24 cellular contexts compared by ENCODE assay signal in the genomic region with DNA sequence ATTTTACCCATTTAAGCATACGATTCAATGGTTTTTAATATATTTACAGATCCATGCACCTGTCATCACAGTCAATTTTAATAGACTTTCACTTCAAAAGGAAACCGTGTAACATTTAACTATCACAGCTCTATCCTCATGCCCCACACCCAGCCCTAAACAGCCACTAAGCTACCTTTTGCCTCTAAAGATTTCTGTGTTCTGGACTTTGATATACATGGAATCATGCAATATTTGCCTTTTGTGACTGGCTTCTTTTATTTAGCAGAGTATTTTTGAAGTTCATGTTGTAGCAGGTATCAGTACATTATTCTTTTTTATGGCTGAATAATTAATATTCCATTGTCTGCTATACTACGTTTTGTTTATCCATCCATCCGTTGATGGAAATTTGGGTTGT.
"Had no signal": no experiment of that assay in that cellular context is flagged by ENCODE, and none has a peak within 500 bp of the region (broad histone marks: within the 10 kb centered on the region; RNA-seq: fewer than 3 reads in every experiment).

No MANE protein-coding gene starts in this region.

- H3K36me3 ChIP-seq: colonic mucosa, esophagus squamous epithelium, gastrocnemius medialis, heart right ventricle, left lung, lower lobe of right lung had no signal

- DNase-seq: cerebellar nuclear complex; colonic mucosa; cortex of kidney; effector CD8-positive, alpha-beta T cell; effector memory CD8-positive, alpha-beta T cell; endodermal cell; erythroblast; esophagus squamous epithelium; foreskin fibroblast; foreskin melanocyte; gastrocnemius medialis; glutamatergic neuron; head of caudate nucleus; heart right ventricle; hippocampal formation; left cardiac atrium; left lung; left ventricle myocardium superior; lower lobe of right lung; mesenchymal stem cell had no signal

- H3K9me3 Mint-ChIP-seq: dendritic cell treated with granulocyte-macrophage colony-stimulating factor and Interleukin-4, amounts not matched to agents 40 ng/mL and 50 ng/mL, for 4 days; effector memory CD8-positive, alpha-beta T cell had no signal

- H3K4me3 ChIP-seq: colonic mucosa, esophagus squamous epithelium, gastrocnemius medialis, heart right ventricle, left lung, lower lobe of right lung had no signal

- H3K27ac Mint-ChIP-seq: dendritic cell treated with granulocyte-macrophage colony-stimulating factor and Interleukin-4, amounts not matched to agents 40 ng/mL and 50 ng/mL, for 4 days; effector memory CD8-positive, alpha-beta T cell; endodermal cell; mesothelial cell of epicardium had no signal

- H3K4me3 Mint-ChIP-seq: dendritic cell treated with granulocyte-macrophage colony-stimulating factor and Interleukin-4, amounts not matched to agents 40 ng/mL and 50 ng/mL, for 4 days; effector memory CD8-positive, alpha-beta T cell; endodermal cell; mesothelial cell of epicardium had no signal

- H3K4me1 ChIP-seq: colonic mucosa, left lung, lower lobe of right lung had no signal

- H3K36me3 Mint-ChIP-seq: mesothelial cell of epicardium had no signal

- H3K27ac ChIP-seq: colonic mucosa, epithelial cell of prostate, esophagus squamous epithelium, gastrocnemius medialis, heart right ventricle, left lung, lower lobe of right lung had no signal

- H3K27me3 ChIP-seq: colonic mucosa had no signal

- H3K9me3 ChIP-seq: colonic mucosa, esophagus squamous epithelium, gastrocnemius medialis, left lung, lower lobe of right lung had no signal

- ATAC-seq: effector memory CD8-positive, alpha-beta T cell; esophagus mucosa; gastrocnemius medialis; heart right ventricle; left cardiac atrium; left lung; left ventricle myocardium superior; lower lobe of right lung had no signal
